8 cellular contexts compared by ENCODE assay signal in the genomic region with DNA sequence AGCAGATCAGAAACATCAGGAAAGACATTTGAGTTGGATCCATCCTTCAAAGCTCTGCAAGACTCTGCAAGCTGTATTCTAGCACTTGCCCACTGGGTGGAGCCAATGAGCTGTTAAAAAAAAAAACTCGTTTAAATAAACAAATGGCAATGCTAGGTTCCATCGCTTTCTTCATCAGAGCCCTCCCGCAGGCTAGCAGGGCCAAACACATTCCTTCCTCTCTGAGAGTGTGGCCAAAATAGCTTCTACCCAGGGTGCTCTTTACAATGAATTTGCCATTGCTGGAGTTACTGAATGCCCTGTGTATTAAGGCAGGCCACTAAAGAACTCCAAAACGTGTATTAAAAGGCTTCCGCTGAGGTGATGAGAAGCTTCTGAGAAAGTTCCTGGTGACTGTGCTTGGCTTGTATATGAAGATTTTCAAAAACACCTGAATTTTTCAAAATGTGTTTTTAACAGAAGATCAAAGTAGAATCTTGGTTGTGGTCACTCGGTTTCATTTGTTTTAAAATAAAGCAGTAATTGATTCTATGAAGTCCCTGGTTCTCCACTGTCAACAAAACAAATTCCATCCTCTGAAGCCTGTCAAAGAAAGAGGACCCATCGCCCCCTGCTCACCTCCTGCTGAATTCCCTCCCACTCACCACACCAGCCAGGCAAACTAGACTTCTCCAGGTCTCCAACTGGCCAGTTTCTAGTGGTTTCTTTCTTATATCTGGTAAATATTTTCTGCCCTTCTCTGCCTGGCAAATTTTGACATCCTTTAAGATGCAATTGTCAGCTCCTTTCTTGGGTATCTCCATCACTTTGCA. TPM values are rescaled to one million over a fixed set of nuclear protein-coding genes. Genes with fewer than 3 reads are reported as not detected.
A peak's percentile ranks its signal among the peaks of the same experiment; 100 is the strongest.
DNase-seq lines count a peak whose midpoint lies in the region; ATAC-seq and TF ChIP-seq lines count a peak whose summit lies in the region.

No MANE protein-coding gene starts in this region.

- H3K36me3 ChIP-seq in PC-9 (ENCODE audit: low read depth) (no peaks in the 10 kb centered on the region), osteoblast (ENCODE audit: insufficient read depth, low read length) (no peaks in the 10 kb centered on the region)

- H3K4me2 ChIP-seq in PC-9 (no peak overlapping the region), osteoblast (ENCODE audit: insufficient read depth, low read length) (no peak overlapping the region)

- no peak for TF ChIP-seq EP300 in Ishikawa (IDR thresholded peaks at IDR 0.05; ENCODE audit: borderline replicate concordance)

- peak; percentile 70 for ATAC-seq in GM21526 (IDR thresholded peaks at IDR 0.05; ENCODE audit: low FRiP score, unreplicated experiment)

- DNase-seq in DMS79 treated with DMSO at 0.1 percent for 48 hours (lab: John Stamatoyannopoulos, UW) (peak; percentile 59), PC-9 (peak; percentile 56 to 62), foreskin melanocyte (peak; percentile 76), osteoblast (ENCODE audit: insufficient read length, low spot score, missing footprints) (peak; percentile 88), NCI-H1048 (lab: John Stamatoyannopoulos, UW) (no peak)
- DNase-seq in activated gamma-delta T cell treated with anti-CD3 and anti-CD28 coated beads, Interleukin-2, amount 50 U/mL, for 16 hours (ENCODE audit: low read depth) = peak; percentile 13

- peak; percentile 91 for TF ChIP-seq RAD21 in Ishikawa (IDR thresholded peaks at IDR 0.05; ENCODE audit: low read depth)

- intact Hi-C loops in PC-9 (cut with micrococcal nuclease; ENCODE audit: unreplicated experiment) = loop anchor here (1.0 to 10.0 kb wide), 5 partner anchors 91 to 739 kb away; a partner anchor contains a TSS

- H3K27me3 ChIP-seq in PC-9 (ENCODE audit: insufficient read depth, low read depth) (no peaks in the 10 kb centered on the region), osteoblast (ENCODE audit: insufficient read depth, low read length) (peaks cover 3% of the 10 kb centered on the region)

- POLR2A ChIA-PET in PC-9 (lab: Charles Lee; ENCODE audit: unreplicated experiment) = interaction anchor here (0.6 kb wide), 1 partner anchor 118 kb away, joined by 5 read pairs; no protein-coding TSS in a partner anchor

- H3K79me2 ChIP-seq in PC-9 (ENCODE audit: low read depth) (no peaks in the 10 kb centered on the region), osteoblast (ENCODE audit: insufficient read depth, low read length) (no peaks in the 10 kb centered on the region)

- no TSS peak for BruUV-seq in PC-9 (replicated peaks; lab: Mats Ljungman, UMichigan)

- H3K4me3 ChIP-seq in PC-9 (no peak overlapping the region), osteoblast (ENCODE audit: insufficient read depth, low read length) (no peak overlapping the region)

- H4K20me1 ChIP-seq in PC-9 (ENCODE audit: insufficient read depth) = no peaks in the 10 kb centered on the region
- H4K20me1 ChIP-seq in osteoblast (ENCODE audit: insufficient read depth, low read length) = no peaks in the 10 kb centered on the region

- no peaks in the 10 kb centered on the region for H3K9me3 ChIP-seq in PC-9 (ENCODE audit: insufficient read depth, low read depth)
- no peaks in the 10 kb centered on the region for H3K9me3 ChIP-seq in osteoblast (ENCODE audit: low read depth, low read length)

- TF ChIP-seq CTCF in PC-9 (conservative IDR thresholded peaks at IDR 0.05) (peak; percentile 80), osteoblast (IDR thresholded peaks at IDR 0.05; ENCODE audit: extremely low read depth, low read depth, low read length) (peak; percentile 77)

- H3K27ac ChIP-seq in PC-9 (no peak overlapping the region), osteoblast (ENCODE audit: low read depth, low read length) (no peak overlapping the region)

- H3K4me1 ChIP-seq in PC-9 (replicated peaks; ENCODE audit: insufficient read depth) (0 out of 2 replicates have a peak, but pooled peaks cover 3% of the 10 kb centered on the region), osteoblast (ENCODE audit: insufficient read depth, low read length) (peaks cover 3% of the 10 kb centered on the region)

- H3F3A ChIP-seq in PC-9 (ENCODE audit: insufficient read depth, low read depth) = no peaks in the 10 kb centered on the region

- CTCF ChIA-PET in PC-9 (lab: Charles Lee) = interaction anchor here (0.6 to 1.3 kb wide), 7 partner anchors 87 to 596 kb away, joined by 3 to 9 read pairs (median 3); a partner anchor contains a TSS

- no peaks in the 10 kb centered on the region for H3K9me2 ChIP-seq in PC-9 (ENCODE audit: insufficient read depth)

- H2AFZ ChIP-seq in PC-9 (no peak overlapping the region), osteoblast (ENCODE audit: low read length) (no peak overlapping the region)

TF ChIP-seq in Ishikawa, 13 proteins besides CTCF, POLR2A, EP300 and RAD21:
- TF ChIP-seq TCF12 (IDR thresholded peaks at IDR 0.05; ENCODE audit: low read depth) (no peak), EGR1 (IDR thresholded peaks at IDR 0.05) (no peak), NFIC (IDR thresholded peaks at IDR 0.05) (no peak), CEBPB (IDR thresholded peaks at IDR 0.05) (0 out of 2 replicates have a peak, but pooled peaks have one; percentile 3), TEAD4 (IDR thresholded peaks at IDR 0.05) (peak; percentile 45)
- TF ChIP-seq, protein P1, sequence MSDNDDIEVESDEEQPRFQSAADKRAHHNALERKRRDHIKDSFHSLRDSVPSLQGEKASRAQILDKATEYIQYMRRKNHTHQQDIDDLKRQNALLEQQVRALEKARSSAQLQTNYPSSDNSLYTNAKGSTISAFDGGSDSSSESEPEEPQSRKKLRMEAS (IDR thresholded peaks at IDR 0.05) = no peak
- TF ChIP-seq, protein P2, sequence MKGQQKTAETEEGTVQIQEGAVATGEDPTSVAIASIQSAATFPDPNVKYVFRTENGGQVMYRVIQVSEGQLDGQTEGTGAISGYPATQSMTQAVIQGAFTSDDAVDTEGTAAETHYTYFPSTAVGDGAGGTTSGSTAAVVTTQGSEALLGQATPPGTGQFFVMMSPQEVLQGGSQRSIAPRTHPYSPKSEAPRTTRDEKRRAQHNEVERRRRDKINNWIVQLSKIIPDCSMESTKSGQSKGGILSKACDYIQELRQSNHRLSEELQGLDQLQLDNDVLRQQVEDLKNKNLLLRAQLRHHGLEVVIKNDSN (IDR thresholded peaks at IDR 0.05) = no peak

RNA-seq across cellular contexts. Expression of a gene that starts 36.5 kb away (rescaled TPM):
- total RNA-seq in PC-9 (2021) = not detected in 2 replicates
- not detected in 2 replicates for total RNA-seq in osteoblast
